ENCODE assay signal across 1 cellular context in genomic region chr1:19811206-19811851, GRCh38.
TF ChIP-seq lines count a peak whose summit lies in the region.

No MANE protein-coding gene starts in this region.

TF ChIP-seq in WTC11, 78 proteins besides CTCF, POLR2A, EP300 and RAD21 (continued from another document):
- TF ChIP-seq FOXP4 (CRISPR knock-in tag; IDR thresholded peaks at IDR 0.05) (no peak), FOXP1 (CRISPR knock-in tag; IDR thresholded peaks at IDR 0.05; ENCODE audit: borderline replicate concordance) (no peak), RORB (CRISPR knock-in tag; IDR thresholded peaks at IDR 0.05) (no peak), ZNF138 (CRISPR knock-in tag; conservative IDR thresholded peaks at IDR 0.05) (no peak), ETV6 (CRISPR knock-in tag; IDR thresholded peaks at IDR 0.05) (no peak), TEAD1 (CRISPR knock-in tag; IDR thresholded peaks at IDR 0.05) (no peak), ZNF219 (CRISPR knock-in tag; IDR thresholded peaks at IDR 0.05; ENCODE audit: borderline replicate concordance) (no peak), ATF2 (CRISPR knock-in tag; IDR thresholded peaks at IDR 0.05; ENCODE audit: borderline replicate concordance, low read depth) (no peak)
TF ChIP-seq in WTC11: peak in this region for 0.
